In the genomic region with DNA sequence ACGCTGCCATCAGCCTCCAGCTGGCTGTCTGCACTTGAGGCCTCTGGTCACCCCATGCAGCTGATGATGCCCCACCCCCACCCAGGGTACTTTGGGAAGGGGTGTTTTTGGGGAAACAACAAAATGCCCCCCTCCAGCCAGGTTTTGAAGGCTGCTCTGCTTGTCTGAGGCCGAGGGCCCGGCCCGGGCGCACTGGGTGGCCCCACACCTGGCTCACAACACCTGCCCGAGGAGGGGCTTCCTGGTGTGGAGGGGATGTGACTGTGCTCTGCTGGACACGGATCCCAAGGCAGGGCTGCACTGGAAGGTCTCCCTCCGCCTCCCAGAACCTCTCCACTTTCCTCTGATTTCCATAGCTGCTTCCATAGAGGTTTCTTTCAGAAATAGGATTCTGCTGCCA, we compare ENCODE assay signal across 21 cellular contexts.
DNase-seq lines count a peak whose midpoint lies in the region; ATAC-seq, FAIRE-seq and TF ChIP-seq lines count a peak whose summit lies in the region.
"Had no signal": no experiment of that assay in that cellular context is flagged by ENCODE, and none has a peak within 500 bp of the region (broad histone marks: within the 10 kb centered on the region; RNA-seq: fewer than 3 reads in every experiment).

No MANE protein-coding gene starts in this region.

- no peak overlapping the region for H3K4me3 ChIP-seq in BLaER1
- no peak overlapping the region for H3K4me3 ChIP-seq in H7 (ENCODE audit: insufficient read depth, low read depth, low read length)
- no peak overlapping the region for H3K4me3 ChIP-seq in H1 (ENCODE audit: extremely low read depth in 1 of 4, insufficient read depth in 2 of 4, low read depth in 3 of 4, low read length in 4 of 4)
- no peak overlapping the region for H3K4me3 ChIP-seq in pancreas
- H3K4me3 ChIP-seq: GM23248, HAP-1, K562 had no signal

- no peak overlapping the region for H2AK5ac ChIP-seq in H1 (ENCODE audit: low read depth, low read length)

- no peak overlapping the region for H3K9ac ChIP-seq in BLaER1
- no peak overlapping the region for H3K9ac ChIP-seq in H1 (replicated peaks in 1 of 4; ENCODE audit: extremely low read depth in 1 of 4, low read depth in 3 of 4, low read length in 3 of 4)
- H3K9ac ChIP-seq: GM23248 had no signal

- H4K20me1 ChIP-seq in BLaER1 (no peaks in the 10 kb centered on the region; the same call in 1 of the 2 replicates), H1 (replicated peaks in 1 of 2; ENCODE audit: control insufficient read depth in 1 of 2, insufficient read depth in 2 of 2, low read length in 2 of 2) (no peaks in the 10 kb centered on the region)

- TF ChIP-seq POLR2A in H1 (IDR thresholded peaks at IDR 0.05; ENCODE audit: control extremely low read depth in 1 of 2, low read depth in 2 of 2, low read length in 2 of 2): no peak

- no peak for ATAC-seq in pancreas
- ATAC-seq: K562 had no signal

- no peak overlapping the region for H2BK15ac ChIP-seq in H1 (ENCODE audit: low read length)

- H4K8ac ChIP-seq in H1 (ENCODE audit: extremely low read depth, insufficient read depth, low read length): peak overlapping the region; percentile 29; the same call in 1 of the 2 replicates

- no peak overlapping the region for H2BK5ac ChIP-seq in H1 (ENCODE audit: low read depth, low read length)

- TF ChIP-seq RAD21 in H1 (IDR thresholded peaks at IDR 0.05 in 1 of 2, conservative IDR thresholded peaks at IDR 0.05 in 1 of 2; ENCODE audit: low read depth in 2 of 2, low read length in 2 of 2): no peak

- peaks cover 100% of the 10 kb centered on the region for H3K4me1 ChIP-seq in BLaER1
- H3K4me1 ChIP-seq in H1 (replicated peaks in 1 of 4; ENCODE audit: control insufficient read depth in 3 of 4, insufficient read depth in 4 of 4, low read length in 3 of 4): peaks cover 0 to 15% (median 7%) of the 10 kb centered on the region in 4 experiments; a peak in 5 of 7 replicates
- no peaks in the 10 kb centered on the region for H3K4me1 ChIP-seq in pancreas
- H3K4me1 ChIP-seq: BE2C, HAP-1 had no signal

- H3K14ac ChIP-seq in H1 (ENCODE audit: insufficient read length): no peak overlapping the region

- no peaks in the 10 kb centered on the region for H3K79me1 ChIP-seq in H1 (ENCODE audit: low read depth, low read length)

- H3K27ac Mint-ChIP-seq in T-helper 2 cell treated with Interferon-gamma antibody and Interleukin-4, amounts not matched to agents 5 μg/mL and 100 μg/mL, for 36 hours: peak overlapping the region; percentile 15
- H3K27ac Mint-ChIP-seq: CD14-positive monocyte; CD4-positive, alpha-beta memory T cell had no signal

- CTCF ChIA-PET in H1 (lab: Charles Lee; ENCODE audit: partially characterized antibody): interaction anchor here (1.3 to 2.2 kb wide), 6 partner anchors 10 to 144 kb away, joined by 4 to 11 read pairs (median 6); no protein-coding TSS in a partner anchor

- TF ChIP-seq CTCF in H1 (IDR thresholded peaks at IDR 0.05; ENCODE audit: control extremely low read depth in 1 of 3, insufficient read depth in 1 of 3, low read depth in 1 of 3, low read length in 3 of 3) (no peak), pancreas (IDR thresholded peaks at IDR 0.05) (no peak)

- H2BK120ac ChIP-seq in H1 (replicated peaks; ENCODE audit: low read depth, low read length): no peak overlapping the region

- no peak overlapping the region for H2BK12ac ChIP-seq in H1 (ENCODE audit: low read depth, low read length)

- FAIRE-seq in H1 (lab: Jason Lieb, UNC) (no peak), pancreas (lab: Jason Lieb, UNC) (no peak)
- FAIRE-seq: A204.1, GM12892, GM18507, HTR-8/SVneo, K562 had no signal

- H3K27me3 Mint-ChIP-seq in T-helper 2 cell treated with Interferon-gamma antibody and Interleukin-4, amounts not matched to agents 5 μg/mL and 100 μg/mL, for 36 hours (ENCODE audit: low read depth): peaks cover 3% of the 10 kb centered on the region
- H3K27me3 Mint-ChIP-seq: CD4-positive, alpha-beta memory T cell had no signal

- 90% methylated on average over 8 of the region's 8 CpGs; no CpG with 5 or more reads in 1 of the 2 experiments for WGBS in H1 (ENCODE audit: extremely low coverage in 1 of 2, insufficient coverage in 1 of 2, insufficient read length in 1 of 2, insufficient replicate concordance in 2 of 2, low coverage in 1 of 2, low lambda C conversion rate in 2 of 2, missing lambda C conversion rate in 1 of 2), 2 experiments
- WGBS in pancreas, 2 donors: 77 to 79% methylated on average over 8 of the region's 8 CpGs

- no peak overlapping the region for H2AFZ ChIP-seq in H1 (ENCODE audit: low read length)
- H2AFZ ChIP-seq: GM23248 had no signal

- intact Hi-C loops in pancreas (cut with DNase I): no loop called here

- peaks cover 28% of the 10 kb centered on the region for H3K4me1 Mint-ChIP-seq in T-helper 2 cell treated with Interferon-gamma antibody and Interleukin-4, amounts not matched to agents 5 μg/mL and 100 μg/mL, for 36 hours (ENCODE audit: low read depth)

- no peak overlapping the region for H3K23ac ChIP-seq in H1 (ENCODE audit: insufficient read length)

- DNase-seq in T-helper 2 cell treated with Interferon-gamma antibody and Interleukin-4, amounts not matched to agents 5 μg/mL and 100 μg/mL, for 36 hours (ENCODE audit: low spot score): no peak
- DNase-seq in T-helper 2 cell (no peak), H7 (peak; percentile 61), H1 (ENCODE audit: low read depth in 1 of 2, low spot score in 2 of 2) (no peak), GOT3 (lab: John Stamatoyannopoulos, UW) (no peak), pancreas (no peak)
- DNase-seq: ACHN; BE2C; CD4-positive, alpha-beta memory T cell; GDM1; GM23248; IMR-90 had no signal

- H3K4me3 Mint-ChIP-seq in T-helper 2 cell treated with Interferon-gamma antibody and Interleukin-4, amounts not matched to agents 5 μg/mL and 100 μg/mL, for 36 hours: no peak overlapping the region
- H3K4me3 Mint-ChIP-seq: CD14-positive monocyte had no signal

- no peak overlapping the region for H4K91ac ChIP-seq in H1 (replicated peaks; ENCODE audit: insufficient read length, low read length)

- no peaks in the 10 kb centered on the region for H3K9me3 Mint-ChIP-seq in T-helper 2 cell treated with Interferon-gamma antibody and Interleukin-4, amounts not matched to agents 5 μg/mL and 100 μg/mL, for 36 hours
- H3K9me3 Mint-ChIP-seq: CD4-positive, alpha-beta memory T cell had no signal

- H3K27ac ChIP-seq in BLaER1 (peak overlapping the region; percentile 35; the same call in 1 of the 2 replicates), H1 (ENCODE audit: low read depth, low read length) (no peak overlapping the region), pancreas (no peak overlapping the region)
- H3K27ac ChIP-seq: GM23248, HL-60 had no signal

- H3K36me3 Mint-ChIP-seq in T-helper 2 cell treated with Interferon-gamma antibody and Interleukin-4, amounts not matched to agents 5 μg/mL and 100 μg/mL, for 36 hours (ENCODE audit: low read depth): no peaks in the 10 kb centered on the region
- H3K36me3 Mint-ChIP-seq: CD14-positive monocyte; CD4-positive, alpha-beta memory T cell had no signal

- no peak overlapping the region for H2BK20ac ChIP-seq in H1 (ENCODE audit: low read length)

- TF ChIP-seq EP300 in H1 (IDR thresholded peaks at IDR 0.05; ENCODE audit: borderline replicate concordance in 1 of 2, low read depth in 2 of 2, low read length in 2 of 2): no peak

- H3K4ac ChIP-seq in H1 (replicated peaks; ENCODE audit: insufficient read length, low read depth, low read length): no peak overlapping the region

- H3K36me3 ChIP-seq in BLaER1 (no peaks in the 10 kb centered on the region), H7 (replicated peaks; ENCODE audit: control insufficient read depth, insufficient read depth, low read length) (no peaks in the 10 kb centered on the region), H1 (ENCODE audit: control insufficient read depth in 2 of 4, insufficient read depth in 4 of 4, low read length in 3 of 4) (no peaks in the 10 kb centered on the region), pancreas (no peaks in the 10 kb centered on the region)
- H3K36me3 ChIP-seq: BE2C, HAP-1 had no signal

- H3K27me3 ChIP-seq in BLaER1 (no peaks in the 10 kb centered on the region), H7 (ENCODE audit: control insufficient read depth, insufficient read depth, low read length) (no peaks in the 10 kb centered on the region), H1 (replicated peaks in 1 of 4; ENCODE audit: control insufficient read depth in 3 of 4, extremely low read depth in 1 of 4, insufficient read depth in 3 of 4, low read length in 3 of 4) (no peaks in the 10 kb centered on the region), pancreas (no peaks in the 10 kb centered on the region)
- H3K27me3 ChIP-seq: BE2C had no signal

- no peaks in the 10 kb centered on the region for H3K9me3 ChIP-seq in BLaER1
- no peaks in the 10 kb centered on the region for H3K9me3 ChIP-seq in H1 (ENCODE audit: insufficient read depth in 2 of 2, low read depth in 1 of 2, low read length in 1 of 2)
- H3K9me3 ChIP-seq in pancreas: no peaks in the 10 kb centered on the region
- H3K9me3 ChIP-seq: BE2C, HAP-1 had no signal

- no peaks in the 10 kb centered on the region for H3K79me2 ChIP-seq in H1 (ENCODE audit: control insufficient read depth in 1 of 2, insufficient read depth in 2 of 2, low read length in 2 of 2)

- no peaks in the 10 kb centered on the region for H3K23me2 ChIP-seq in H1 (ENCODE audit: low read depth, low read length)

- H3K18ac ChIP-seq in H1 (ENCODE audit: extremely low read depth, low read length): no peak overlapping the region

- H3K56ac ChIP-seq in H1 (replicated peaks; ENCODE audit: insufficient read length, low read depth, low read length): no peak overlapping the region

- peak overlapping the region; percentile 96 for H3K4me2 ChIP-seq in BLaER1
- no peak overlapping the region for H3K4me2 ChIP-seq in H1 (ENCODE audit: insufficient read depth in 1 of 2, low read depth in 2 of 2, low read length in 2 of 2)

- no peak overlapping the region for H4K5ac ChIP-seq in H1 (ENCODE audit: insufficient read length, low read depth, low read length)

- POLR2A ChIA-PET in H1 (lab: Charles Lee; ENCODE audit: partially characterized antibody): interaction anchor here (1.1 kb wide), 1 partner anchor 10 kb away, joined by 3 read pairs; no protein-coding TSS in a partner anchor

TF ChIP-seq in H1, 55 proteins besides CTCF, POLR2A, EP300 and RAD21:
- TF ChIP-seq TCF12 (IDR thresholded peaks at IDR 0.05; ENCODE audit: low read depth, low read length): no peak
- TF ChIP-seq, protein P1, sequence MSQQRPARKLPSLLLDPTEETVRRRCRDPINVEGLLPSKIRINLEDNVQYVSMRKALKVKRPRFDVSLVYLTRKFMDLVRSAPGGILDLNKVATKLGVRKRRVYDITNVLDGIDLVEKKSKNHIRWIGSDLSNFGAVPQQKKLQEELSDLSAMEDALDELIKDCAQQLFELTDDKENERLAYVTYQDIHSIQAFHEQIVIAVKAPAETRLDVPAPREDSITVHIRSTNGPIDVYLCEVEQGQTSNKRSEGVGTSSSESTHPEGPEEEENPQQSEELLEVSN (IDR thresholded peaks at IDR 0.05): no peak
- no peak for TF ChIP-seq RFX5 (IDR thresholded peaks at IDR 0.05; ENCODE audit: borderline replicate concordance, low read depth, low read length)
- TF ChIP-seq POLR2AphosphoS5 (IDR thresholded peaks at IDR 0.05; ENCODE audit: low read depth, low read length): no peak
- no peak for TF ChIP-seq MAFK (IDR thresholded peaks at IDR 0.05; ENCODE audit: low read depth, low read length)
